1 cellular context compared by ENCODE assay signal in genomic region chr18:22194151-22194598, GRCh38.
TF ChIP-seq lines count a peak whose summit lies in the region.

No MANE protein-coding gene starts in this region.

TF ChIP-seq in K562, 482 proteins besides CTCF, POLR2A, EP300 and RAD21 (continued from another document and continues in another):
- TF ChIP-seq ZNF398 (CRISPR knock-in tag; IDR thresholded peaks at IDR 0.05) (no peak), RBM14 (IDR thresholded peaks at IDR 0.05; ENCODE audit: borderline replicate concordance, insufficient read depth, low read depth, low read length) (no peak), TAF7 (tag; IDR thresholded peaks at IDR 0.05) (0 out of 2 replicates have a peak, but pooled peaks have one; percentile 28), RUNX1 (IDR thresholded peaks at IDR 0.05; ENCODE audit: low read depth) (no peak), MGA (IDR thresholded peaks at IDR 0.05) (no peak), RBM22 (IDR thresholded peaks at IDR 0.05; ENCODE audit: low read depth, low read length, poor library complexity, severe bottlenecking) (no peak), TARDBP (IDR thresholded peaks at IDR 0.05) (no peak), E2F1 (CRISPR knock-in tag; IDR thresholded peaks at IDR 0.05) (no peak), TCF7 (IDR thresholded peaks at IDR 0.05; ENCODE audit: borderline replicate concordance) (no peak), NR4A1 (CRISPR knock-in tag; IDR thresholded peaks at IDR 0.05) (no peak), NR4A1 (tag; IDR thresholded peaks at IDR 0.05) (no peak), ZNF644 (tag; IDR thresholded peaks at IDR 0.05; ENCODE audit: low read depth) (peak; percentile 91), RNF219 (CRISPR knock-in tag; IDR thresholded peaks at IDR 0.05) (no peak), ZFP91 (CRISPR knock-in tag; IDR thresholded peaks at IDR 0.05) (0 out of 2 replicates have a peak, but pooled peaks have one; percentile 67), GABPB2 (CRISPR knock-in tag; conservative IDR thresholded peaks at IDR 0.05) (no peak), MBD1 (CRISPR knock-in tag; IDR thresholded peaks at IDR 0.05) (no peak), PYGO2 (tag; IDR thresholded peaks at IDR 0.05) (no peak), NEUROD1 (IDR thresholded peaks at IDR 0.05; ENCODE audit: borderline replicate concordance, low read depth, low read length, partially characterized antibody) (peak; percentile 64), JUNB (CRISPR knock-in tag; conservative IDR thresholded peaks at IDR 0.05) (no peak), U2AF1 (optimal IDR thresholded peaks at IDR 0.05; ENCODE audit: low read depth, low read length) (no peak), FOXP1 (CRISPR knock-in tag; IDR thresholded peaks at IDR 0.05) (no peak), HMGN3 (IDR thresholded peaks at IDR 0.05; ENCODE audit: borderline replicate concordance, extremely low read depth, insufficient read length, low read depth, low read length) (no peak), FOXJ2 (tag; IDR thresholded peaks at IDR 0.05) (0 out of 2 replicates have a peak, but pooled peaks have one; percentile 64), MXD1 (CRISPR knock-in tag; IDR thresholded peaks at IDR 0.05; ENCODE audit: borderline replicate concordance, poor library complexity, severe bottlenecking) (no peak), TFAM (CRISPR knock-in tag; conservative IDR thresholded peaks at IDR 0.05) (no peak), ZNF592 (IDR thresholded peaks at IDR 0.05) (peak; percentile 77), CBX8 (IDR thresholded peaks at IDR 0.05; ENCODE audit: borderline replicate concordance, extremely low read depth, low read depth, low read length, poor library complexity, severe bottlenecking) (no peak), ZNF699 (CRISPR knock-in tag; IDR thresholded peaks at IDR 0.05; ENCODE audit: insufficient replicate concordance) (no peak), NFE2L1 (tag; IDR thresholded peaks at IDR 0.05; ENCODE audit: borderline replicate concordance, low read depth) (no peak), SRSF9 (IDR thresholded peaks at IDR 0.05; ENCODE audit: borderline replicate concordance, low read depth, low read length) (no peak), MTA1 (IDR thresholded peaks at IDR 0.05; ENCODE audit: borderline replicate concordance) (no peak)
